ENCODE assay signal across 1 cellular context in the genomic region with DNA sequence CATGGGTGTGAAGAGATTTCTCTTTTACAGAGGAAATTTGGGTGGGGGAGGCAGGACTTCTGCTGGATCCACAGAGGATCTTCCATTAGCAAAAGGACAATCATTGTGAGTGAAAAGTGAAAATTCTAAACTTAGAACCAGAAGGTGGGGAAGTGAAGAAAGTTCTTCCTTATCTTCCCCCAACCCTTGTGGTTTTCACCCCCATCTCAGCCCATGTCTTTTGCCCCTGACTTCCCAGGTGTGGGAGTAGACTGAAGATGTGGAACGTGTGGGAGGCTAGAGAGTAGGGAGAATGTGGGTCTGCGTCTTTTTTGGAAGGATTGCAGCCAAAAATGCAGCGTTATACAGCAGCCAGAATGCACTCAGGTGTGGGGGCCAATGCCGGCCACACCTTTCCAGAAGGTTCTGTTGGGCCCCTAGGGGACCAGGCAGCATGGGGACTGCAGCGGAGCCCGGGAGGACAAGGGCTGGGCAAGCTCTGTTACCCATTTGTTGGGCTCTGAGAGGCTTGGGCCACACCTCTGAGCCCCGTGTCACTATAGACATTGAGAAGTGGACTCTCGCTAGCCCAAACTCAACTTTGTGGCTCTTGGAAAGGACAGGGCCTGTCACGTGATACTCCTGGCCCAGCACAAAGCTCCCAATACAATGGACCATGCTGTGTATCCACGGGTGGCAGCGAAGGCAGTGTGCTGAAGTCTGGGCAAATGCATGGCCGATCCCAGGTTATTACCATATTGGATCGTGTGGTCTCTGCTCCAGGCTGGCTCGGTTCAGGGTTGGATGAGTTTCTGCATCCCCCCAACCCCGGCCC.
TF ChIP-seq lines count a peak whose summit lies in the region.

No MANE protein-coding gene starts in this region.

TF ChIP-seq in K562, 482 proteins besides CTCF, POLR2A, EP300 and RAD21 (continued from another document):
- TF ChIP-seq, protein P1, sequence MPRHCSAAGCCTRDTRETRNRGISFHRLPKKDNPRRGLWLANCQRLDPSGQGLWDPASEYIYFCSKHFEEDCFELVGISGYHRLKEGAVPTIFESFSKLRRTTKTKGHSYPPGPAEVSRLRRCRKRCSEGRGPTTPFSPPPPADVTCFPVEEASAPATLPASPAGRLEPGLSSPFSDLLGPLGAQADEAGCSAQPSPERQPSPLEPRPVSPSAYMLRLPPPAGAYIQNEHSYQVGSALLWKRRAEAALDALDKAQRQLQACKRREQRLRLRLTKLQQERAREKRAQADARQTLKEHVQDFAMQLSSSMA (CRISPR knock-in tag; IDR thresholded peaks at IDR 0.05): no peak
- TF ChIP-seq NONO (IDR thresholded peaks at IDR 0.05; ENCODE audit: low read depth in 2 of 2, low read length in 1 of 2) (no peak), SRF (CRISPR knock-in tag; IDR thresholded peaks at IDR 0.05) (no peak), NBN (IDR thresholded peaks at IDR 0.05; ENCODE audit: low read depth) (no peak), KDM2B (CRISPR knock-in tag; IDR thresholded peaks at IDR 0.05) (no peak), EGR1 (conservative IDR thresholded peaks at IDR 0.05) (peak; percentile 86), TAF9B (IDR thresholded peaks at IDR 0.05; ENCODE audit: partially characterized antibody) (no peak), ETV6 (IDR thresholded peaks at IDR 0.05; ENCODE audit: borderline replicate concordance in 1 of 2, low read depth in 2 of 2, low read length in 1 of 2) (peak in 1 of 2 experiments; percentile 86; a peak in 1 of 4 replicates), ETV6 (CRISPR knock-in tag; IDR thresholded peaks at IDR 0.05; ENCODE audit: borderline replicate concordance) (no peak), HDAC2 (IDR thresholded peaks at IDR 0.05) (peak; percentile 51; the same call in 1 of the 2 replicates), MYC (IDR thresholded peaks at IDR 0.05; ENCODE audit: low read depth, low read length) (no peak), MYC (CRISPR knock-in tag; IDR thresholded peaks at IDR 0.05; ENCODE audit: borderline replicate concordance, low read depth) (no peak), ARID1B (IDR thresholded peaks at IDR 0.05) (peak; percentile 69)
TF ChIP-seq in K562: peak in this region for 53.
